In genomic region chr11:72814831-72815618, GRCh38 we compare ENCODE assay signal across 8 cellular contexts. TPM values are rescaled to one million over a fixed set of nuclear protein-coding genes. Genes with fewer than 3 reads are reported as not detected.
A peak's percentile ranks its signal among the peaks of the same experiment; 100 is the strongest.
DNase-seq lines count a peak whose midpoint lies in the region; ATAC-seq, FAIRE-seq and TF ChIP-seq lines count a peak whose summit lies in the region.

No MANE protein-coding gene starts in this region.

- no peak for TF ChIP-seq CTCF in adrenal gland (IDR thresholded peaks at IDR 0.05)

- H3K27me3 ChIP-seq in HUES64 (ENCODE audit: insufficient read depth, low read length) (peaks cover 4% of the 10 kb centered on the region; the same call in 1 of the 2 replicates), adrenal gland (no peaks in the 10 kb centered on the region), iPS DF 6.9 (ENCODE audit: control insufficient read depth, insufficient read depth, low read length) (no peaks in the 10 kb centered on the region), small intestine (ENCODE audit: control insufficient read depth in 2 of 2, insufficient read depth in 2 of 2, low read length in 2 of 2) (no peaks in the 10 kb centered on the region)

- H3K9me3 ChIP-seq in HUES64 (ENCODE audit: insufficient read depth, low read depth, low read length): no peaks in the 10 kb centered on the region
- H3K9me3 ChIP-seq in adrenal gland (replicated peaks in 1 of 3): no peaks in the 10 kb centered on the region
- no peaks in the 10 kb centered on the region for H3K9me3 ChIP-seq in iPS DF 6.9 (ENCODE audit: control insufficient read depth, insufficient read depth, low read length)
- no peaks in the 10 kb centered on the region for H3K9me3 ChIP-seq in small intestine (ENCODE audit: control insufficient read depth, low read depth)

- peaks cover 13% of the 10 kb centered on the region for H3K4me1 ChIP-seq in HUES64 (ENCODE audit: insufficient read depth, low read length)
- peaks cover 20 to 39% of the 10 kb centered on the region in 2 donors for H3K4me1 ChIP-seq in adrenal gland (replicated peaks in 1 of 2)
- H3K4me1 ChIP-seq in iPS DF 6.9 (ENCODE audit: control insufficient read depth, insufficient read depth, low read length): peaks cover 4% of the 10 kb centered on the region; the same call in 1 of the 2 replicates
- H3K4me1 ChIP-seq in small intestine (ENCODE audit: control insufficient read depth in 2 of 2, insufficient read depth in 1 of 2, low read depth in 1 of 2, low read length in 1 of 2): peaks cover 2 to 8% of the 10 kb centered on the region in 2 donors

- 27% methylated on average over 27 of the region's 27 CpGs for WGBS in HUES64
- WGBS in adrenal gland, 4 donors: 2 to 24% (median 11%) methylated on average over 13 to 27 of the region's 27 CpGs
- no CpG with 5 or more reads among the region's 27 CpGs for WGBS in iPS DF 6.9 (ENCODE audit: insufficient coverage, insufficient read length)
- 5 to 9% (median 7%) methylated on average over 27 of the region's 27 CpGs for WGBS in small intestine, 3 donors

- no peak for TF ChIP-seq POLR2A in adrenal gland (IDR thresholded peaks at IDR 0.05)

- ATAC-seq in GM21447 (IDR thresholded peaks at IDR 0.05; ENCODE audit: unreplicated experiment): peak; percentile 32

- peak; percentile 60 for DNase-seq in Daoy (ENCODE audit: low read depth)
- peak; percentile 79 for DNase-seq in RKO (ENCODE audit: low spot score)
- peak in 4 of 7 donors; percentile 50 to 72 (median 57) for DNase-seq in adrenal gland
- no peak for DNase-seq in iPS DF 6.9 (ENCODE audit: low read depth, low spot score)
- DNase-seq in small intestine: peak; percentile 48
- DNase-seq in middle frontal gyrus (ENCODE audit: extremely low spot score, low spot score): no peak

- peak overlapping the region; percentile 96 for H3K9ac ChIP-seq in HUES64 (ENCODE audit: low read depth, low read length)

- intact Hi-C loops in adrenal gland (cut with DNase I): loop anchor here in 1 of 2 donors (10.0 kb wide), 1 partner anchor 90 kb away; no protein-coding TSS in a partner anchor

- no peak for FAIRE-seq in small intestine (lab: Jason Lieb, UNC)

- H3K4me3 ChIP-seq in HUES64 (ENCODE audit: low read length) (peak overlapping the region; percentile 81), adrenal gland (peak overlapping the region; percentile 46 to 92 (median 56)), iPS DF 6.9 (ENCODE audit: low read length) (peak overlapping the region; percentile 70), small intestine (ENCODE audit: low read depth in 1 of 2, low read length in 2 of 2) (peak overlapping the region; percentile 78 to 88)

- H3K36me3 ChIP-seq in HUES64 (ENCODE audit: insufficient read depth, low read length) (0 out of 2 replicates have a peak, but pooled peaks cover 5% of the 10 kb centered on the region), adrenal gland (replicated peaks in 1 of 2) (peaks cover 0 to 24% of the 10 kb centered on the region in 2 donors), iPS DF 6.9 (ENCODE audit: control insufficient read depth, insufficient read depth, low read length) (no peaks in the 10 kb centered on the region), small intestine (ENCODE audit: control insufficient read depth in 2 of 2, insufficient read depth in 2 of 2, low read length in 2 of 2) (peaks cover 0 to 3% of the 10 kb centered on the region in 2 donors)

- H3K27ac ChIP-seq in HUES64 (ENCODE audit: low read depth, low read length) (peak overlapping the region; percentile 91), adrenal gland (peak overlapping the region; percentile 85 to 98 (median 94)), iPS DF 6.9 (ENCODE audit: low read length) (no peak overlapping the region), small intestine (ENCODE audit: low read depth in 1 of 2, low read length in 1 of 2) (peak overlapping the region; percentile 58 to 97)

RNA-seq across cellular contexts. Expression of gene ATG16L2, which starts 0.8 kb away (rescaled TPM):
- total RNA-seq in Daoy (2014; rRNA removed; shearing (Covaris generic)): 1.3 and 2.3 TPM in 2 replicates
- 8.3 TPM for polyA plus RNA-seq in HUES64 (2013, experiment 1 of 2)
- polyA plus RNA-seq in HUES64 (2013, experiment 2 of 2): 9.8 TPM
- total RNA-seq in adrenal gland: 10 to 100 TPM in 7 of 8 donors, 1 to 10 TPM in 1; 9.2 to 70.0 (median 30.6) TPM
- polyA plus RNA-seq in adrenal gland (100 to 1,000 TPM in 2 of 3 donors, 1 to 10 TPM in 1; 5.7 to 343 (median 129) TPM), small intestine (10 to 100 TPM; 19.7 to 43.2 (median 37.0) TPM)

RNA-seq across cellular contexts. Expression of gene STARD10, which starts 21.2 kb away (rescaled TPM):
- 16.7 and 21.5 TPM in 2 replicates for total RNA-seq in Daoy (2014; rRNA removed; shearing (Covaris generic))
- polyA plus RNA-seq in HUES64 (2013, experiment 1 of 2): 12.6 TPM
- polyA plus RNA-seq in HUES64 (2013, experiment 2 of 2): 23.7 TPM
- total RNA-seq in adrenal gland: 100 to 1,000 TPM; 190 to 425 (median 350) TPM
- polyA plus RNA-seq in adrenal gland (100 to 1,000 TPM; 261 to 668 (median 513) TPM), small intestine (100 to 1,000 TPM; 169 to 331 (median 238) TPM)

Comparison
In these comparisons a context has a peak if more than half of its experiments do, and no peak if none do; other contexts are left out.
1. DNase-seq: peak in Daoy (single experiment), RKO (single experiment), adrenal gland (4 of 7) and small intestine (single experiment); none in iPS DF 6.9 (single experiment) and middle frontal gyrus (single experiment).
2. Peak in every context shown above with its lines, with median percentiles within 50 percentile points of each other: H3K4me3 ChIP-seq.